Comparison of ENCODE assay signal across 8 cellular contexts in genomic region chrX:119468930-119469635, GRCh38. TPM values are rescaled to one million over a fixed set of nuclear protein-coding genes. Genes with fewer than 3 reads are reported as not detected.
DNase-seq lines count a peak whose midpoint lies in the region; ATAC-seq and TF ChIP-seq lines count a peak whose summit lies in the region.

No MANE protein-coding gene starts in this region.

- peaks cover 34% of the 10 kb centered on the region for H3K36me3 Mint-ChIP-seq in activated T-helper 17 cell treated with anti-CD3 and anti-CD28 coated beads, Interleukin-2, amount 50 U/mL, for 72 hours (ENCODE audit: low read depth)
- H3K36me3 Mint-ChIP-seq in nephron progenitor cell (ENCODE audit: low read depth): peaks cover 11% of the 10 kb centered on the region
- peaks cover 28% of the 10 kb centered on the region for H3K36me3 Mint-ChIP-seq in stimulated activated naive CD8-positive, alpha-beta T cell treated with anti-CD3 and anti-CD28 coated beads, Interleukin-15, Interleukin-2, amounts not matched to agents 100 ng/mL and 50 ng/mL, for 24 hours (ENCODE audit: low read depth)

- TF ChIP-seq CTCF in Peyer's patch (IDR thresholded peaks at IDR 0.05) (peak; percentile 35 to 92 (median 77)), fibroblast of pulmonary artery (IDR thresholded peaks at IDR 0.05; ENCODE audit: low read length, missing control alignments) (peak; percentile 19), nephron progenitor cell (IDR thresholded peaks at IDR 0.05) (peak; percentile 55)

- H3K27me3 ChIP-seq in Peyer's patch: no peaks in the 10 kb centered on the region

- no peaks in the 10 kb centered on the region for H3K9me3 ChIP-seq in Peyer's patch

- no peaks in the 10 kb centered on the region for H3K4me1 ChIP-seq in Peyer's patch

- peaks cover 0 to 20% (median 0%) of the 10 kb centered on the region in 3 donors for H3K36me3 ChIP-seq in Peyer's patch

- H3K9me3 Mint-ChIP-seq in activated T-helper 17 cell treated with anti-CD3 and anti-CD28 coated beads, Interleukin-2, amount 50 U/mL, for 72 hours: no peaks in the 10 kb centered on the region
- H3K9me3 Mint-ChIP-seq in nephron progenitor cell: peaks cover 46% of the 10 kb centered on the region
- no peaks in the 10 kb centered on the region for H3K9me3 Mint-ChIP-seq in stimulated activated naive CD8-positive, alpha-beta T cell treated with anti-CD3 and anti-CD28 coated beads, Interleukin-15, Interleukin-2, amounts not matched to agents 100 ng/mL and 50 ng/mL, for 24 hours

- peak; percentile 11 to 27 for TF ChIP-seq POLR2A in Peyer's patch (IDR thresholded peaks at IDR 0.05)

- H3K27ac Mint-ChIP-seq in activated T-helper 17 cell treated with anti-CD3 and anti-CD28 coated beads, Interleukin-2, amount 50 U/mL, for 72 hours: peak overlapping the region; percentile 59
- no peak overlapping the region for H3K27ac Mint-ChIP-seq in nephron progenitor cell
- H3K27ac Mint-ChIP-seq in stimulated activated naive CD8-positive, alpha-beta T cell treated with anti-CD3 and anti-CD28 coated beads, Interleukin-15, Interleukin-2, amounts not matched to agents 100 ng/mL and 50 ng/mL, for 24 hours: peak overlapping the region; percentile 88

- no peaks in the 10 kb centered on the region for H3K4me1 Mint-ChIP-seq in activated T-helper 17 cell treated with anti-CD3 and anti-CD28 coated beads, Interleukin-2, amount 50 U/mL, for 72 hours
- peaks cover 6% of the 10 kb centered on the region for H3K4me1 Mint-ChIP-seq in nephron progenitor cell
- H3K4me1 Mint-ChIP-seq in stimulated activated naive CD8-positive, alpha-beta T cell treated with anti-CD3 and anti-CD28 coated beads, Interleukin-15, Interleukin-2, amounts not matched to agents 100 ng/mL and 50 ng/mL, for 24 hours (ENCODE audit: low read depth): peaks cover 17% of the 10 kb centered on the region

- DNase-seq in DMS53 (lab: John Stamatoyannopoulos, UW) (peak; percentile 93), KBM-7 (peak; percentile 96), Peyer's patch (peak; percentile 89 to 95 (median 93)), fibroblast of pulmonary artery (ENCODE audit: low read depth) (peak; percentile 81), nephron progenitor cell (peak; percentile 92)

- in situ Hi-C loops in KBM-7 (cut with MboI; ENCODE audit: low pct_unique_long_range_greater_than_20kb, low sequenced_read_pairs): no loop called here

- H3K4me3 ChIP-seq in Peyer's patch: peak overlapping the region; percentile 60 to 94 (median 74)
- H3K4me3 ChIP-seq in fibroblast of pulmonary artery (replicated peaks; ENCODE audit: low read depth, low read length): peak overlapping the region; percentile 78

- peak overlapping the region; percentile 92 to 100 (median 96) for H3K27ac ChIP-seq in Peyer's patch

- peak overlapping the region; percentile 80 for H3K4me3 Mint-ChIP-seq in activated T-helper 17 cell treated with anti-CD3 and anti-CD28 coated beads, Interleukin-2, amount 50 U/mL, for 72 hours
- peak overlapping the region; percentile 87 for H3K4me3 Mint-ChIP-seq in nephron progenitor cell
- peak overlapping the region; percentile 88 for H3K4me3 Mint-ChIP-seq in stimulated activated naive CD8-positive, alpha-beta T cell treated with anti-CD3 and anti-CD28 coated beads, Interleukin-15, Interleukin-2, amounts not matched to agents 100 ng/mL and 50 ng/mL, for 24 hours

- ATAC-seq in GM21576 (IDR thresholded peaks at IDR 0.05; ENCODE audit: unreplicated experiment): peak; percentile 71
- ATAC-seq in activated T-helper 17 cell treated with anti-CD3 and anti-CD28 coated beads, Interleukin-2, amount 50 U/mL, for 72 hours (replicated peaks): peak; percentile 81

- H3K27me3 Mint-ChIP-seq in activated T-helper 17 cell treated with anti-CD3 and anti-CD28 coated beads, Interleukin-2, amount 50 U/mL, for 72 hours: no peaks in the 10 kb centered on the region
- peaks cover 9% of the 10 kb centered on the region for H3K27me3 Mint-ChIP-seq in nephron progenitor cell (ENCODE audit: low read depth, poor library complexity)
- H3K27me3 Mint-ChIP-seq in stimulated activated naive CD8-positive, alpha-beta T cell treated with anti-CD3 and anti-CD28 coated beads, Interleukin-15, Interleukin-2, amounts not matched to agents 100 ng/mL and 50 ng/mL, for 24 hours: no peaks in the 10 kb centered on the region

RNA-seq across cellular contexts. Expression of gene SLC25A5, which starts 0.8 kb away (rescaled TPM):
- total RNA-seq in Peyer's patch: 1,000 to 10,000 TPM in 1 of 4 donors, 100 to 1,000 TPM in 3; 366 to 1,287 (median 800) TPM
- 100 to 1,000 TPM; 290 to 570 TPM for total RNA-seq in activated T-helper 17 cell treated with anti-CD3 and anti-CD28 coated beads, Interleukin-2, amount 50 U/mL, for 72 hours

Comparison
In these comparisons a context has a peak if more than half of its experiments do, and no peak if none do; other contexts are left out.
1. Peak in every context shown above with its lines: DNase-seq, ATAC-seq, H3K4me3 ChIP-seq and H3K27ac ChIP-seq.
2. CTCF ChIP-seq: peak in every context shown above with its lines; median percentile 77 in Peyer's patch; 55 in nephron progenitor cell; 19 in fibroblast of pulmonary artery.